In genomic region chr12:95195122-95195521, GRCh38 we compare ENCODE assay signal across 1 cellular context.
TF ChIP-seq lines count a peak whose summit lies in the region.

No MANE protein-coding gene starts in this region.

TF ChIP-seq in GM23338, 12 proteins besides CTCF, POLR2A, EP300 and RAD21 (continued from another document):
- TF ChIP-seq ETS1 (IDR thresholded peaks at IDR 0.05) (no peak), STAT1 (IDR thresholded peaks at IDR 0.05; ENCODE audit: unreplicated experiment) (no peak), ZNF331 (CRISPR knock-in tag; IDR thresholded peaks at IDR 0.05; ENCODE audit: low read depth) (no peak), NANOG (IDR thresholded peaks at IDR 0.05; ENCODE audit: borderline replicate concordance) (no peak), CREB1 (CRISPR knock-in tag; IDR thresholded peaks at IDR 0.05; ENCODE audit: low read depth) (no peak), ZNF462 (CRISPR knock-in tag; IDR thresholded peaks at IDR 0.05) (no peak)
